ENCODE assay signal across 2 cellular contexts in genomic region chrX:1385824-1386223, GRCh38.
TF ChIP-seq lines count a peak whose summit lies in the region.

No MANE protein-coding gene starts in this region.

TF ChIP-seq in SK-N-SH, 30 proteins besides CTCF, POLR2A, EP300 and RAD21 (continued from another document):
- TF ChIP-seq IRF3 (IDR thresholded peaks at IDR 0.05; ENCODE audit: low read depth, low read length), result no peak
- no peak for TF ChIP-seq SMC3 (IDR thresholded peaks at IDR 0.05; ENCODE audit: low read depth, low read length)
- TF ChIP-seq, protein P1, sequence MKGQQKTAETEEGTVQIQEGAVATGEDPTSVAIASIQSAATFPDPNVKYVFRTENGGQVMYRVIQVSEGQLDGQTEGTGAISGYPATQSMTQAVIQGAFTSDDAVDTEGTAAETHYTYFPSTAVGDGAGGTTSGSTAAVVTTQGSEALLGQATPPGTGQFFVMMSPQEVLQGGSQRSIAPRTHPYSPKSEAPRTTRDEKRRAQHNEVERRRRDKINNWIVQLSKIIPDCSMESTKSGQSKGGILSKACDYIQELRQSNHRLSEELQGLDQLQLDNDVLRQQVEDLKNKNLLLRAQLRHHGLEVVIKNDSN (IDR thresholded peaks at IDR 0.05; ENCODE audit: borderline replicate concordance, low read depth), result no peak
- no peak for TF ChIP-seq JUND (IDR thresholded peaks at IDR 0.05)
- no peak for TF ChIP-seq NFIC (IDR thresholded peaks at IDR 0.05; ENCODE audit: borderline replicate concordance)
- no peak for TF ChIP-seq GABPA (IDR thresholded peaks at IDR 0.05; ENCODE audit: low read depth)
- TF ChIP-seq CHD2 (IDR thresholded peaks at IDR 0.05; ENCODE audit: low read length, partially characterized antibody), result no peak
- TF ChIP-seq ELF1 (IDR thresholded peaks at IDR 0.05), result no peak
- no peak for TF ChIP-seq FOXM1 (IDR thresholded peaks at IDR 0.05; ENCODE audit: low read depth)
- no peak for TF ChIP-seq MXI1 (IDR thresholded peaks at IDR 0.05; ENCODE audit: low read depth, low read length)

TF ChIP-seq in SK-N-SH treated with all-trans-retinoic acid at 6 μM for 48 hours, 23 proteins besides CTCF, POLR2A, EP300 and RAD21 (continued from another document):
- TF ChIP-seq, protein P2, sequence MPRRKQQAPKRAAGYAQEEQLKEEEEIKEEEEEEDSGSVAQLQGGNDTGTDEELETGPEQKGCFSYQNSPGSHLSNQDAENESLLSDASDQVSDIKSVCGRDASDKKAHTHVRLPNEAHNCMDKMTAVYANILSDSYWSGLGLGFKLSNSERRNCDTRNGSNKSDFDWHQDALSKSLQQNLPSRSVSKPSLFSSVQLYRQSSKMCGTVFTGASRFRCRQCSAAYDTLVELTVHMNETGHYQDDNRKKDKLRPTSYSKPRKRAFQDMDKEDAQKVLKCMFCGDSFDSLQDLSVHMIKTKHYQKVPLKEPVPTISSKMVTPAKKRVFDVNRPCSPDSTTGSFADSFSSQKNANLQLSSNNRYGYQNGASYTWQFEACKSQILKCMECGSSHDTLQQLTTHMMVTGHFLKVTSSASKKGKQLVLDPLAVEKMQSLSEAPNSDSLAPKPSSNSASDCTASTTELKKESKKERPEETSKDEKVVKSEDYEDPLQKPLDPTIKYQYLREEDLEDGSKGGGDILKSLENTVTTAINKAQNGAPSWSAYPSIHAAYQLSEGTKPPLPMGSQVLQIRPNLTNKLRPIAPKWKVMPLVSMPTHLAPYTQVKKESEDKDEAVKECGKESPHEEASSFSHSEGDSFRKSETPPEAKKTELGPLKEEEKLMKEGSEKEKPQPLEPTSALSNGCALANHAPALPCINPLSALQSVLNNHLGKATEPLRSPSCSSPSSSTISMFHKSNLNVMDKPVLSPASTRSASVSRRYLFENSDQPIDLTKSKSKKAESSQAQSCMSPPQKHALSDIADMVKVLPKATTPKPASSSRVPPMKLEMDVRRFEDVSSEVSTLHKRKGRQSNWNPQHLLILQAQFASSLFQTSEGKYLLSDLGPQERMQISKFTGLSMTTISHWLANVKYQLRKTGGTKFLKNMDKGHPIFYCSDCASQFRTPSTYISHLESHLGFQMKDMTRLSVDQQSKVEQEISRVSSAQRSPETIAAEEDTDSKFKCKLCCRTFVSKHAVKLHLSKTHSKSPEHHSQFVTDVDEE (CRISPR knock-in tag; IDR thresholded peaks at IDR 0.05), result no peak
- TF ChIP-seq ZNF8 (CRISPR knock-in tag; IDR thresholded peaks at IDR 0.05), result no peak
